In the genomic region with DNA sequence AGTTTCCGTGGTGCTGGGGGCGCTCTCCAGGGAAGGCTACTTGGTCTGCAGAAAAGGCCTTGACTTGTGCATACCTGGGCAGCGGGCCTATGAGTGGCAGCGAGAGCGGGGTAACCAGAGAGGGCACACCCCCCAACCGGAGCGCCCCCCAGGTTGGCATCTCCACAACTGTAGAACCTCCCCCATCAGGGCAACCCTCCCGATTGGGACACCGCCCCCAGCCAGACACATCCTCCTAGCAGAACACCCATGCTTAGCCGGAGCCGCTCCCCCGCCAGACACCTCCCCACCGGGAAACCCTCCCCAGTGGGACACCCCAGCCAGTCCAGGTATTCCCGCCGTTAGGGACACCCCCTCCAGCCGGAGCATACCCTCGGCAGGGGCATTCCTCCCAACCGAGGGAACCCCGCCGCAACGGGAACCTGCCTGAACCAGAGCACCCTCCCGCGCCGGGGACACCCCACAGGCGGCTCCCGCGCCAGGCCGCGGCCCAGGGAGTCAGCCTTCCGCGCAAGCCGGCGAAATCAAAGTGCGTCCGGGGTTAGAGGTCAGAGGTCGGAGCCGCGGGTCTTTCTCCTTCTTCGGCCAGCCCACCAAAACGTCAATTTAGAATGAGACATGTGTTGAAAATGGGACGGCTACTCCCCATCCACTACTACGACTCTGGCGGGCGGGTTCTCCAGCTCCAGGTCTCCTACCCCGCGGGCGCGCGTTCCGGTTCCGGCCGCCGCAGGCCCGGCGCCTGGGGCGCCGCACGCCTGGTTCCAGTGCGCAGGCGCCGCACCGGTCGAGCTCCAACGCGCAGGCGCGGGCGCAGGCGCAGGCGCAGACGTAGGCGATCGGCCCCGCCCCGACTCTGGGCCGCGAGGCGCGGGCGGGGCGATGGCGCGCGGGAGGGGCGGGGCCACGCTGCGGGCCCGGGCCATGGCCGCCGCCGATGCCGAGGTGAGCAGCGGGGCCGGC, we compare ENCODE assay signal across 1 cellular context.
TF ChIP-seq lines count a peak whose summit lies in the region.

EHMT1 (plus strand) TSS at position 901 of the 963 bp plus-strand sequence; CDS start at position 925, 24 bp downstream.

TF ChIP-seq in K562, 482 proteins besides CTCF, POLR2A, EP300 and RAD21 (continued from another document and continues in another):
- TF ChIP-seq PATZ1 (CRISPR knock-in tag; IDR thresholded peaks at IDR 0.05; ENCODE audit: borderline replicate concordance) (0 out of 2 replicates have a peak, but pooled peaks have one; percentile 57), KDM5B (IDR thresholded peaks at IDR 0.05; ENCODE audit: insufficient replicate concordance, low read depth, low read length) (peak; percentile 75), KLF1 (tag; IDR thresholded peaks at IDR 0.05) (no peak), CAMTA2 (CRISPR knock-in tag; conservative IDR thresholded peaks at IDR 0.05) (0 out of 2 replicates have a peak, but pooled peaks have one; percentile 54), ELF1 (tag; IDR thresholded peaks at IDR 0.05) (peak; percentile 79), HDAC2 (IDR thresholded peaks at IDR 0.05) (peak; percentile 68; the same call in 1 of the 2 replicates), KLF10 (CRISPR knock-in tag; IDR thresholded peaks at IDR 0.05) (no peak), HLTF (IDR thresholded peaks at IDR 0.05) (peak; percentile 88; the same call in 1 of the 2 replicates), ZNF668 (CRISPR knock-in tag; IDR thresholded peaks at IDR 0.05) (no peak), FOXA1 (IDR thresholded peaks at IDR 0.05; ENCODE audit: borderline replicate concordance) (no peak), CBX3 (IDR thresholded peaks at IDR 0.05; ENCODE audit: borderline replicate concordance in 1 of 2, low read length in 2 of 2) (no peak), SMAD1 (IDR thresholded peaks at IDR 0.05; ENCODE audit: low read depth, low read length, partially characterized antibody) (no peak), CBX2 (IDR thresholded peaks at IDR 0.05; ENCODE audit: insufficient read depth, low read length, poor library complexity, severe bottlenecking) (no peak), MBD2 (IDR thresholded peaks at IDR 0.05; ENCODE audit: borderline replicate concordance, low read depth) (peak; percentile 35; the same call in 1 of the 2 replicates), SMC3 (conservative IDR thresholded peaks at IDR 0.05; ENCODE audit: insufficient read depth, low read depth, low read length) (no peak), ZNF3 (CRISPR knock-in tag; IDR thresholded peaks at IDR 0.05) (peak; percentile 27; the same call in 1 of the 2 replicates), ZNF232 (CRISPR knock-in tag; IDR thresholded peaks at IDR 0.05) (no peak), HDAC8 (tag; IDR thresholded peaks at IDR 0.05) (no peak), LEF1 (IDR thresholded peaks at IDR 0.05) (no peak), ZBTB43 (CRISPR knock-in tag; IDR thresholded peaks at IDR 0.05) (no peak), RFX5 (IDR thresholded peaks at IDR 0.05; ENCODE audit: low read depth, low read length) (no peak), PYGO2 (tag; IDR thresholded peaks at IDR 0.05) (no peak), ZNF146 (CRISPR knock-in tag; IDR thresholded peaks at IDR 0.05; ENCODE audit: unreplicated experiment) (no peak), TSHZ1 (CRISPR knock-in tag; IDR thresholded peaks at IDR 0.05) (no peak), ZNF830 (CRISPR knock-in tag; IDR thresholded peaks at IDR 0.05) (peak; percentile 92), ATF1 (CRISPR knock-in tag; IDR thresholded peaks at IDR 0.05) (peak; percentile 52), ATF1 (tag; IDR thresholded peaks at IDR 0.05) (peak; percentile 91), CREBBP (IDR thresholded peaks at IDR 0.05; ENCODE audit: low read depth, low read length) (no peak), ARHGAP35 (IDR thresholded peaks at IDR 0.05; ENCODE audit: partially characterized antibody) (no peak), ZNF384 (IDR thresholded peaks at IDR 0.05; ENCODE audit: low read depth, low read length) (no peak), ZKSCAN3 (CRISPR knock-in tag; IDR thresholded peaks at IDR 0.05) (no peak), JUNB (CRISPR knock-in tag; conservative IDR thresholded peaks at IDR 0.05) (no peak), TARDBP (IDR thresholded peaks at IDR 0.05) (no peak), ZBTB17 (CRISPR knock-in tag; IDR thresholded peaks at IDR 0.05) (peak; percentile 54; the same call in 1 of the 2 replicates), ZNF583 (CRISPR knock-in tag; IDR thresholded peaks at IDR 0.05) (peak; percentile 54; the same call in 1 of the 2 replicates), TRIM24 (IDR thresholded peaks at IDR 0.05) (no peak), CEBPB (tag; IDR thresholded peaks at IDR 0.05) (no peak), PTBP1 (IDR thresholded peaks at IDR 0.05; ENCODE audit: low read depth, low read length) (0 out of 2 replicates have a peak, but pooled peaks have one; percentile 24), SMARCB1 (IDR thresholded peaks at IDR 0.05; ENCODE audit: insufficient read length, low read depth) (no peak), PKNOX1 (IDR thresholded peaks at IDR 0.05) (no peak)
- TF ChIP-seq, protein P1, sequence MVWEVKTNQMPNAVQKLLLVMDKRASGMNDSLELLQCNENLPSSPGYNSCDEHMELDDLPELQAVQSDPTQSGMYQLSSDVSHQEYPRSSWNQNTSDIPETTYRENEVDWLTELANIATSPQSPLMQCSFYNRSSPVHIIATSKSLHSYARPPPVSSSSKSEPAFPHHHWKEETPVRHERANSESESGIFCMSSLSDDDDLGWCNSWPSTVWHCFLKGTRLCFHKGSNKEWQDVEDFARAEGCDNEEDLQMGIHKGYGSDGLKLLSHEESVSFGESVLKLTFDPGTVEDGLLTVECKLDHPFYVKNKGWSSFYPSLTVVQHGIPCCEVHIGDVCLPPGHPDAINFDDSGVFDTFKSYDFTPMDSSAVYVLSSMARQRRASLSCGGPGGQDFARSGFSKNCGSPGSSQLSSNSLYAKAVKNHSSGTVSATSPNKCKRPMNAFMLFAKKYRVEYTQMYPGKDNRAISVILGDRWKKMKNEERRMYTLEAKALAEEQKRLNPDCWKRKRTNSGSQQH (CRISPR knock-in tag; IDR thresholded peaks at IDR 0.05): 0 out of 2 replicates have a peak, but pooled peaks have one; percentile 60
- TF ChIP-seq, protein P2, sequence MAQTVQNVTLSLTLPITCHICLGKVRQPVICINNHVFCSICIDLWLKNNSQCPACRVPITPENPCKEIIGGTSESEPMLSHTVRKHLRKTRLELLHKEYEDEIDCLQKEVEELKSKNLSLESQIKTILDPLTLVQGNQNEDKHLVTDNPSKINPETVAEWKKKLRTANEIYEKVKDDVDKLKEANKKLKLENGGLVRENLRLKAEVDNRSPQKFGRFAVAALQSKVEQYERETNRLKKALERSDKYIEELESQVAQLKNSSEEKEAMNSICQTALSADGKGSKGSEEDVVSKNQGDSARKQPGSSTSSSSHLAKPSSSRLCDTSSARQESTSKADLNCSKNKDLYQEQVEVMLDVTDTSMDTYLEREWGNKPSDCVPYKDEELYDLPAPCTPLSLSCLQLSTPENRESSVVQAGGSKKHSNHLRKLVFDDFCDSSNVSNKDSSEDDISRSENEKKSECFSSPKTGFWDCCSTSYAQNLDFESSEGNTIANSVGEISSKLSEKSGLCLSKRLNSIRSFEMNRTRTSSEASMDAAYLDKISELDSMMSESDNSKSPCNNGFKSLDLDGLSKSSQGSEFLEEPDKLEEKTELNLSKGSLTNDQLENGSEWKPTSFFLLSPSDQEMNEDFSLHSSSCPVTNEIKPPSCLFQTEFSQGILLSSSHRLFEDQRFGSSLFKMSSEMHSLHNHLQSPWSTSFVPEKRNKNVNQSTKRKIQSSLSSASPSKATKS (CRISPR knock-in tag; IDR thresholded peaks at IDR 0.05): no peak
- TF ChIP-seq, protein P3, sequence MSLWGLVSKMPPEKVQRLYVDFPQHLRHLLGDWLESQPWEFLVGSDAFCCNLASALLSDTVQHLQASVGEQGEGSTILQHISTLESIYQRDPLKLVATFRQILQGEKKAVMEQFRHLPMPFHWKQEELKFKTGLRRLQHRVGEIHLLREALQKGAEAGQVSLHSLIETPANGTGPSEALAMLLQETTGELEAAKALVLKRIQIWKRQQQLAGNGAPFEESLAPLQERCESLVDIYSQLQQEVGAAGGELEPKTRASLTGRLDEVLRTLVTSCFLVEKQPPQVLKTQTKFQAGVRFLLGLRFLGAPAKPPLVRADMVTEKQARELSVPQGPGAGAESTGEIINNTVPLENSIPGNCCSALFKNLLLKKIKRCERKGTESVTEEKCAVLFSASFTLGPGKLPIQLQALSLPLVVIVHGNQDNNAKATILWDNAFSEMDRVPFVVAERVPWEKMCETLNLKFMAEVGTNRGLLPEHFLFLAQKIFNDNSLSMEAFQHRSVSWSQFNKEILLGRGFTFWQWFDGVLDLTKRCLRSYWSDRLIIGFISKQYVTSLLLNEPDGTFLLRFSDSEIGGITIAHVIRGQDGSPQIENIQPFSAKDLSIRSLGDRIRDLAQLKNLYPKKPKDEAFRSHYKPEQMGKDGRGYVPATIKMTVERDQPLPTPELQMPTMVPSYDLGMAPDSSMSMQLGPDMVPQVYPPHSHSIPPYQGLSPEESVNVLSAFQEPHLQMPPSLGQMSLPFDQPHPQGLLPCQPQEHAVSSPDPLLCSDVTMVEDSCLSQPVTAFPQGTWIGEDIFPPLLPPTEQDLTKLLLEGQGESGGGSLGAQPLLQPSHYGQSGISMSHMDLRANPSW (CRISPR knock-in tag; IDR thresholded peaks at IDR 0.05): no peak
- TF ChIP-seq, protein P4, sequence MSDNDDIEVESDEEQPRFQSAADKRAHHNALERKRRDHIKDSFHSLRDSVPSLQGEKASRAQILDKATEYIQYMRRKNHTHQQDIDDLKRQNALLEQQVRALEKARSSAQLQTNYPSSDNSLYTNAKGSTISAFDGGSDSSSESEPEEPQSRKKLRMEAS (CRISPR knock-in tag; IDR thresholded peaks at IDR 0.05): no peak; the same call in 1 of the 2 replicates
- TF ChIP-seq, protein P5, sequence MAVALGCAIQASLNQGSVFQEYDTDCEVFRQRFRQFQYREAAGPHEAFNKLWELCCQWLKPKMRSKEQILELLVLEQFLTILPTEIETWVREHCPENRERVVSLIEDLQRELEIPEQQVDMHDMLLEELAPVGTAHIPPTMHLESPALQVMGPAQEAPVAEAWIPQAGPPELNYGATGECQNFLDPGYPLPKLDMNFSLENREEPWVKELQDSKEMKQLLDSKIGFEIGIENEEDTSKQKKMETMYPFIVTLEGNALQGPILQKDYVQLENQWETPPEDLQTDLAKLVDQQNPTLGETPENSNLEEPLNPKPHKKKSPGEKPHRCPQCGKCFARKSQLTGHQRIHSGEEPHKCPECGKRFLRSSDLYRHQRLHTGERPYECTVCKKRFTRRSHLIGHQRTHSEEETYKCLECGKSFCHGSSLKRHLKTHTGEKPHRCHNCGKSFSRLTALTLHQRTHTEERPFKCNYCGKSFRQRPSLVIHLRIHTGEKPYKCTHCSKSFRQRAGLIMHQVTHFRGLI (CRISPR knock-in tag; IDR thresholded peaks at IDR 0.05): 0 out of 2 replicates have a peak, but pooled peaks have one; percentile 13
